Comparison of ENCODE assay signal across 1 cellular context in the genomic region with DNA sequence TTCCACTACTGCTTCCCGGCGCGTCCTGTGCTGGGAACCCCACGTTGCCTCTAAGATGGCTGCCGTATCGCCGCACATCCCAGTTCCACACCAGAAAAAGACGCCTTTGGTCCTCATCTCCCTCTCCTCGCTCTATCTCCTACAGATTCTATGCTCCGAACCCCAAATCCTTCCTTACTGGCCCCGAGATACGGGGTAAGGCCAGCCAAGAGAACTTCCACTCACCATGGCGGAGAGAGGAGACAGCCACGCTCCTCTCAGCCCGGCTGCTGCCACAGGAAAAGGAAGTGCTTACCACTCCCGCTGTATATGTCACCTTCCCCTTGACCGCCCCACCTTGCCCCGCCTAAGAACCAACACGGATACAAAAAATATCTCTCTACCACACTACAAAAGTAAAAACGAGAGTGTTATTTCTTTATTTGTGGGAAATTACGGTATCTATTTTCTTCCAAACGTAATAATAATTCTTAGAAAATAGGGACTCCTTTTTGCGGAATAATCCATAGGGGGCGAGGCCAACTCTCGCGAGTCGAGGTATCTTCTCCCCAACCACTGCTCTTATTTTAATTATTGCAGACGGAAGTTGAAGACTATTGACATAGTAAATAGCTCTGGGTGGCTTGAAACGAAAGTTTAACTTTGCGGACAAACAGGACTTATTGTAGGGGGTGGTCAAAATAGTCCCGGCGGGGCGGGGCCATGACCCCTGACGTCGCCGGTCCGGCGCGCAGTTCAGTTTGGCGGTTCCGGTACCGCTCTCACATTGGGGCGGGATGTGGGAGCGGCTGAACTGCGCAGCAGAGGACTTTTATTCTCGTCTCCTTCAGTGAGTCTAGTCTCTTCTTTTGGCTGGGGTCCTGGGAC.
A peak's percentile ranks its signal among the peaks of the same experiment; 100 is the strongest.
TF ChIP-seq lines count a peak whose summit lies in the region.

TSS of gene RPL4 (minus strand) at position 293 of the 867 bp plus-strand sequence. CDS start at position 228, 65 bp downstream.
TSS of gene ZWILCH (plus strand) at position 764 of the 867 bp plus-strand sequence. CDS start at position 777, 13 bp downstream.

TF ChIP-seq in HepG2, 621 proteins besides CTCF, POLR2A, EP300 and RAD21 (continued from another document and continues in another):
- TF ChIP-seq, protein P1, sequence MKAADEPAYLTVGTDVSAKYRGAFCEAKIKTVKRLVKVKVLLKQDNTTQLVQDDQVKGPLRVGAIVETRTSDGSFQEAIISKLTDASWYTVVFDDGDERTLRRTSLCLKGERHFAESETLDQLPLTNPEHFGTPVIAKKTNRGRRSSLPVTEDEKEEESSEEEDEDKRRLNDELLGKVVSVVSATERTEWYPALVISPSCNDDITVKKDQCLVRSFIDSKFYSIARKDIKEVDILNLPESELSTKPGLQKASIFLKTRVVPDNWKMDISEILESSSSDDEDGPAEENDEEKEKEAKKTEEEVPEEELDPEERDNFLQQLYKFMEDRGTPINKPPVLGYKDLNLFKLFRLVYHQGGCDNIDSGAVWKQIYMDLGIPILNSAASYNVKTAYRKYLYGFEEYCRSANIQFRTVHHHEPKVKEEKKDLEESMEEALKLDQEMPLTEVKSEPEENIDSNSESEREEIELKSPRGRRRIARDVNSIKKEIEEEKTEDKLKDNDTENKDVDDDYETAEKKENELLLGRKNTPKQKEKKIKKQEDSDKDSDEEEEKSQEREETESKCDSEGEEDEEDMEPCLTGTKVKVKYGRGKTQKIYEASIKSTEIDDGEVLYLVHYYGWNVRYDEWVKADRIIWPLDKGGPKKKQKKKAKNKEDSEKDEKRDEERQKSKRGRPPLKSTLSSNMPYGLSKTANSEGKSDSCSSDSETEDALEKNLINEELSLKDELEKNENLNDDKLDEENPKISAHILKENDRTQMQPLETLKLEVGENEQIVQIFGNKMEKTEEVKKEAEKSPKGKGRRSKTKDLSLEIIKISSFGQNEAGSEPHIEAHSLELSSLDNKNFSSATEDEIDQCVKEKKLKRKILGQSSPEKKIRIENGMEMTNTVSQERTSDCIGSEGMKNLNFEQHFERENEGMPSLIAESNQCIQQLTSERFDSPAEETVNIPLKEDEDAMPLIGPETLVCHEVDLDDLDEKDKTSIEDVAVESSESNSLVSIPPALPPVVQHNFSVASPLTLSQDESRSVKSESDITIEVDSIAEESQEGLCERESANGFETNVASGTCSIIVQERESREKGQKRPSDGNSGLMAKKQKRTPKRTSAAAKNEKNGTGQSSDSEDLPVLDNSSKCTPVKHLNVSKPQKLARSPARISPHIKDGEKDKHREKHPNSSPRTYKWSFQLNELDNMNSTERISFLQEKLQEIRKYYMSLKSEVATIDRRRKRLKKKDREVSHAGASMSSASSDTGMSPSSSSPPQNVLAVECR (CRISPR knock-in tag; IDR thresholded peaks at IDR 0.05; ENCODE audit: borderline replicate concordance): peak; percentile 92
- no peak for TF ChIP-seq SMC3 (IDR thresholded peaks at IDR 0.05; ENCODE audit: low read length)
- TF ChIP-seq PLSCR1 (CRISPR knock-in tag; IDR thresholded peaks at IDR 0.05; ENCODE audit: borderline replicate concordance): no peak
- TF ChIP-seq ZNF75D (CRISPR knock-in tag; IDR thresholded peaks at IDR 0.05; ENCODE audit: borderline replicate concordance): no peak
- TF ChIP-seq, protein P2, sequence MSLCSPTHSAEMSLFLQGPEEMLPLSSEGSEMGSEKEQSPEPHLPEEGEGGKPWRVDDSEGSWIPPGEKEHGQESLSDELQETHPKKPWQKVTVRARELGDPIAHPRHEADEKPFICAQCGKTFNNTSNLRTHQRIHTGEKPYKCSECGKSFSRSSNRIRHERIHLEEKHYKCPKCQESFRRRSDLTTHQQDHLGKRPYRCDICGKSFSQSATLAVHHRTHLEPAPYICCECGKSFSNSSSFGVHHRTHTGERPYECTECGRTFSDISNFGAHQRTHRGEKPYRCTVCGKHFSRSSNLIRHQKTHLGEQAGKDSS (CRISPR knock-in tag; IDR thresholded peaks at IDR 0.05; ENCODE audit: borderline replicate concordance, low read depth): no peak
- TF ChIP-seq ZNF780A (CRISPR knock-in tag; IDR thresholded peaks at IDR 0.05): 0 out of 2 replicates have a peak, but pooled peaks have one; percentile 31
- TF ChIP-seq AKAP8 (CRISPR knock-in tag; IDR thresholded peaks at IDR 0.05): no peak
- TF ChIP-seq THYN1 (CRISPR knock-in tag; IDR thresholded peaks at IDR 0.05; ENCODE audit: borderline replicate concordance, low read depth): no peak
- no peak for TF ChIP-seq MTF2 (CRISPR knock-in tag; IDR thresholded peaks at IDR 0.05; ENCODE audit: borderline replicate concordance)
- TF ChIP-seq KDM6A (CRISPR knock-in tag; IDR thresholded peaks at IDR 0.05; ENCODE audit: low read depth): no peak
- TF ChIP-seq, protein P3, sequence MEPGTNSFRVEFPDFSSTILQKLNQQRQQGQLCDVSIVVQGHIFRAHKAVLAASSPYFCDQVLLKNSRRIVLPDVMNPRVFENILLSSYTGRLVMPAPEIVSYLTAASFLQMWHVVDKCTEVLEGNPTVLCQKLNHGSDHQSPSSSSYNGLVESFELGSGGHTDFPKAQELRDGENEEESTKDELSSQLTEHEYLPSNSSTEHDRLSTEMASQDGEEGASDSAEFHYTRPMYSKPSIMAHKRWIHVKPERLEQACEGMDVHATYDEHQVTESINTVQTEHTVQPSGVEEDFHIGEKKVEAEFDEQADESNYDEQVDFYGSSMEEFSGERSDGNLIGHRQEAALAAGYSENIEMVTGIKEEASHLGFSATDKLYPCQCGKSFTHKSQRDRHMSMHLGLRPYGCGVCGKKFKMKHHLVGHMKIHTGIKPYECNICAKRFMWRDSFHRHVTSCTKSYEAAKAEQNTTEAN (CRISPR knock-in tag; conservative IDR thresholded peaks at IDR 0.05): no peak; the same call in 1 of the 2 replicates
- peak; percentile 53; the same call in 1 of the 2 replicates for TF ChIP-seq ZNF558 (CRISPR knock-in tag; IDR thresholded peaks at IDR 0.05; ENCODE audit: borderline replicate concordance)
- TF ChIP-seq ARHGAP35 (CRISPR knock-in tag; IDR thresholded peaks at IDR 0.05; ENCODE audit: borderline replicate concordance): no peak
- TF ChIP-seq MYNN (CRISPR knock-in tag; IDR thresholded peaks at IDR 0.05; ENCODE audit: low read depth): peak; percentile 71; the same call in 1 of the 2 replicates
- TF ChIP-seq IRX3 (CRISPR knock-in tag; IDR thresholded peaks at IDR 0.05; ENCODE audit: borderline replicate concordance, low read depth): no peak
- TF ChIP-seq SMARCE1 (IDR thresholded peaks at IDR 0.05; ENCODE audit: borderline replicate concordance): no peak
- TF ChIP-seq HNRNPK (IDR thresholded peaks at IDR 0.05; ENCODE audit: low read depth, low read length, poor library complexity, severe bottlenecking): no peak
- no peak for TF ChIP-seq CENPT (CRISPR knock-in tag; IDR thresholded peaks at IDR 0.05; ENCODE audit: low read depth)
- TF ChIP-seq ZHX2 (IDR thresholded peaks at IDR 0.05; ENCODE audit: low read depth): no peak
- TF ChIP-seq ZHX2 (CRISPR knock-in tag; IDR thresholded peaks at IDR 0.05; ENCODE audit: borderline replicate concordance): no peak
- TF ChIP-seq FIP1L1 (IDR thresholded peaks at IDR 0.05; ENCODE audit: borderline replicate concordance, insufficient read depth, low read depth, low read length): no peak
- TF ChIP-seq FOXA1 (IDR thresholded peaks at IDR 0.05): no peak
- TF ChIP-seq FOXA1 (CRISPR knock-in tag; IDR thresholded peaks at IDR 0.05): peak; percentile 78
- no peak for TF ChIP-seq JUN (CRISPR knock-in tag; IDR thresholded peaks at IDR 0.05)
- TF ChIP-seq SMYD3 (CRISPR knock-in tag; IDR thresholded peaks at IDR 0.05): peak; percentile 32; the same call in 1 of the 2 replicates
- no peak; the same call in 1 of the 2 replicates for TF ChIP-seq ZNF556 (CRISPR knock-in tag; IDR thresholded peaks at IDR 0.05; ENCODE audit: borderline replicate concordance)
- peak in 1 of 2 experiments; percentile 36; a peak in 1 of 4 replicates for TF ChIP-seq KLF16 (CRISPR knock-in tag; IDR thresholded peaks at IDR 0.05)
- 0 out of 2 replicates have a peak, but pooled peaks have one; percentile 54 for TF ChIP-seq SALL2 (CRISPR knock-in tag; IDR thresholded peaks at IDR 0.05)
- TF ChIP-seq ZBTB38 (CRISPR knock-in tag; IDR thresholded peaks at IDR 0.05): no peak
- no peak for TF ChIP-seq SNRNP70 (IDR thresholded peaks at IDR 0.05; ENCODE audit: low read depth, low read length)
- TF ChIP-seq SALL1 (CRISPR knock-in tag; IDR thresholded peaks at IDR 0.05): peak; percentile 59
- TF ChIP-seq RFX3 (CRISPR knock-in tag; IDR thresholded peaks at IDR 0.05): no peak
- no peak for TF ChIP-seq MIER3 (CRISPR knock-in tag; IDR thresholded peaks at IDR 0.05; ENCODE audit: borderline replicate concordance)
- TF ChIP-seq ATF7-NPFF (CRISPR knock-in tag; IDR thresholded peaks at IDR 0.05; ENCODE audit: low read depth): 0 out of 2 replicates have a peak, but pooled peaks have one; percentile 18
- peak; percentile 32; the same call in 1 of the 2 replicates for TF ChIP-seq ZNF614 (CRISPR knock-in tag; IDR thresholded peaks at IDR 0.05; ENCODE audit: borderline replicate concordance)
- no peak for TF ChIP-seq ZNF570 (CRISPR knock-in tag; IDR thresholded peaks at IDR 0.05; ENCODE audit: borderline replicate concordance)
- no peak for TF ChIP-seq ZBTB34 (CRISPR knock-in tag; IDR thresholded peaks at IDR 0.05)
- no peak for TF ChIP-seq ZKSCAN1 (IDR thresholded peaks at IDR 0.05; ENCODE audit: low read length)
- TF ChIP-seq, protein P4, sequence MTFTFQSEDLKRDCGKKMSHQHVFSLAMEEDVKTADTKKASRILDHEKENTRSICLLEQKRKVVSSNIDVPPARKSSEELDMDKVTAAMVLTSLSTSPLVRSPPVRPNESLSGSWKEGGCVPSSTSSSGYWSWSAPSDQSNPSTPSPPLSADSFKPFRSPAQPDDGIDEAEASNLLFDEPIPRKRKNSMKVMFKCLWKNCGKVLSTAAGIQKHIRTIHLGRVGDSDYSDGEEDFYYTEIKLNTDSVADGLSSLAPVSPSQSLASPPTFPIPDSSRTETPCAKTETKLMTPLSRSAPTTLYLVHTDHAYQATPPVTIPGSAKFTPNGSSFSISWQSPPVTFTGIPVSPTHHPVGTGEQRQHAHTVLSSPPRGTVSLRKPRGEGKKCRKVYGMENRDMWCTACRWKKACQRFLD (CRISPR knock-in tag; IDR thresholded peaks at IDR 0.05; ENCODE audit: borderline replicate concordance): no peak; the same call in 1 of the 2 replicates
- peak; percentile 25; the same call in 1 of the 2 replicates for TF ChIP-seq ZBTB21 (CRISPR knock-in tag; IDR thresholded peaks at IDR 0.05)
- TF ChIP-seq SOX5 (CRISPR knock-in tag; IDR thresholded peaks at IDR 0.05; ENCODE audit: borderline replicate concordance): no peak; the same call in 1 of the 2 replicates
